In the genomic region with DNA sequence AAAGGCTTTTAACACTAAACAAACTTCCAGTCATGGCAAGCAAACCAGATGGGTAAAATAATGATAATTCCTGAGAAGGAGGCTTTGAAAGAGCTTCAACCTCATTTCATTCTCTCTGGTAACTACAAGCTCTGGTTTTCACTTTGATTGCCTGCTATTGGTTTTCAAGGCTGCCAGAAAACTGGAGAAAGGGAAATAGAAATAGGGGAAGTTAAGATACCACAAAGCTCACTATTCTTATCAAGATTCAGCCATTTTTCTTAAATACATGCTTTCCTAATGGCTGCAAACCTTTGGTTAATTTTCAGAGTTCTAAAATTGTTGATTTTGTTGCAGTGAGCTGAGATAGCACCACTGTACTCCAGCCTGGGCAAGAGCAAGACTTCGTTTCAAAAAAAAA, we compare ENCODE assay signal across 20 cellular contexts.
DNase-seq lines count a peak whose midpoint lies in the region; ATAC-seq lines count a peak whose summit lies in the region.
"Had no signal": no experiment of that assay in that cellular context is flagged by ENCODE, and none has a peak within 500 bp of the region (broad histone marks: within the 10 kb centered on the region; RNA-seq: fewer than 3 reads in every experiment).

No MANE protein-coding gene starts in this region.

- no peaks in the 10 kb centered on the region for H3K9me3 Mint-ChIP-seq in memory B cell
- H3K9me3 Mint-ChIP-seq: CD8-positive, alpha-beta T cell had no signal

- H3K4me3 Mint-ChIP-seq in memory B cell: no peak overlapping the region
- H3K4me3 Mint-ChIP-seq: CD8-positive, alpha-beta T cell; T-helper 2 cell treated with Interferon-gamma antibody and Interleukin-4, amounts not matched to agents 5 μg/mL and 100 μg/mL, for 36 hours had no signal

- H3K4me1 Mint-ChIP-seq in memory B cell: peaks cover 9% of the 10 kb centered on the region

- H3K27ac Mint-ChIP-seq in memory B cell: no peak overlapping the region
- H3K27ac Mint-ChIP-seq: CD8-positive, alpha-beta T cell; T-helper 2 cell treated with Interferon-gamma antibody and Interleukin-4, amounts not matched to agents 5 μg/mL and 100 μg/mL, for 36 hours had no signal

- DNase-seq in GF-D8 (lab: John Stamatoyannopoulos, UW) (peak; percentile 47), NAMALWA (ENCODE audit: low spot score) (peak; percentile 10), SKM-1 treated with dmso at 0.1 percent for 144 hours (lab: John Stamatoyannopoulos, UW; ENCODE audit: unreplicated experiment) (peak; percentile 83), memory B cell (ENCODE audit: low spot score in 2 of 2) (peak in 1 of 2 donors; percentile 6), retina (no peak), NCI-H1694 treated with DMSO at 0.1 percent for 48 hours (lab: John Stamatoyannopoulos, UW) (no peak), NCI-H2196 (lab: John Stamatoyannopoulos, UW; ENCODE audit: unreplicated experiment) (no peak)
- DNase-seq in NK-92 treated with Interleukin-12 subunit alpha and Interleukin-12 subunit beta, amount 100 ng/mL, for 24 hours (lab: John Stamatoyannopoulos, UW): no peak
- DNase-seq: activated CD4-positive, CD25-positive, alpha-beta regulatory T cell treated with anti-CD3 and anti-CD28 coated beads, Interleukin-2, amount 50 U/mL, for 72 hours; activated naive CD4-positive, alpha-beta T cell treated with anti-CD3 and anti-CD28 coated beads, Interleukin-2, amount 50 U/mL, for 16 hours; activated T-cell treated with anti-CD3 and anti-CD28 coated beads, Interleukin-2, amount 50 U/mL, for 48 hours; anterior cingulate cortex; caudate nucleus; CD8-positive, alpha-beta T cell; dorsolateral prefrontal cortex; H7; NCI-H1417 treated with DMSO at 0.1 percent for 48 hours; NCI-H526 had no signal

- H3K36me3 Mint-ChIP-seq in memory B cell: no peaks in the 10 kb centered on the region
- H3K36me3 Mint-ChIP-seq: CD8-positive, alpha-beta T cell had no signal

- peaks cover 1% of the 10 kb centered on the region for H3K27me3 Mint-ChIP-seq in memory B cell

- ATAC-seq in memory B cell (ENCODE audit: low read depth): peak; percentile 77
- ATAC-seq: CD8-positive, alpha-beta T cell; Panc1 had no signal

Comparison
In these comparisons a context has a peak if more than half of its experiments do, and no peak if none do; other contexts are left out.
1. DNase-seq: peak in GF-D8 (single experiment), NAMALWA (single experiment) and SKM-1 treated with dmso at 0.1 percent for 144 hours (single experiment); none in NK-92 treated with Interleukin-12 subunit alpha and Interleukin-12 subunit beta, amount 100 ng/mL, for 24 hours (single experiment), retina (single experiment), NCI-H1694 treated with DMSO at 0.1 percent for 48 hours (single experiment) and NCI-H2196 (single experiment).